Comparison of ENCODE assay signal across 1 cellular context in genomic region chr18:46395795-46396194, GRCh38.
TF ChIP-seq lines count a peak whose summit lies in the region.

No MANE protein-coding gene starts in this region.

TF ChIP-seq in GM23338, 12 proteins besides CTCF, POLR2A, EP300 and RAD21 (continued from another document):
- TF ChIP-seq, protein P1, sequence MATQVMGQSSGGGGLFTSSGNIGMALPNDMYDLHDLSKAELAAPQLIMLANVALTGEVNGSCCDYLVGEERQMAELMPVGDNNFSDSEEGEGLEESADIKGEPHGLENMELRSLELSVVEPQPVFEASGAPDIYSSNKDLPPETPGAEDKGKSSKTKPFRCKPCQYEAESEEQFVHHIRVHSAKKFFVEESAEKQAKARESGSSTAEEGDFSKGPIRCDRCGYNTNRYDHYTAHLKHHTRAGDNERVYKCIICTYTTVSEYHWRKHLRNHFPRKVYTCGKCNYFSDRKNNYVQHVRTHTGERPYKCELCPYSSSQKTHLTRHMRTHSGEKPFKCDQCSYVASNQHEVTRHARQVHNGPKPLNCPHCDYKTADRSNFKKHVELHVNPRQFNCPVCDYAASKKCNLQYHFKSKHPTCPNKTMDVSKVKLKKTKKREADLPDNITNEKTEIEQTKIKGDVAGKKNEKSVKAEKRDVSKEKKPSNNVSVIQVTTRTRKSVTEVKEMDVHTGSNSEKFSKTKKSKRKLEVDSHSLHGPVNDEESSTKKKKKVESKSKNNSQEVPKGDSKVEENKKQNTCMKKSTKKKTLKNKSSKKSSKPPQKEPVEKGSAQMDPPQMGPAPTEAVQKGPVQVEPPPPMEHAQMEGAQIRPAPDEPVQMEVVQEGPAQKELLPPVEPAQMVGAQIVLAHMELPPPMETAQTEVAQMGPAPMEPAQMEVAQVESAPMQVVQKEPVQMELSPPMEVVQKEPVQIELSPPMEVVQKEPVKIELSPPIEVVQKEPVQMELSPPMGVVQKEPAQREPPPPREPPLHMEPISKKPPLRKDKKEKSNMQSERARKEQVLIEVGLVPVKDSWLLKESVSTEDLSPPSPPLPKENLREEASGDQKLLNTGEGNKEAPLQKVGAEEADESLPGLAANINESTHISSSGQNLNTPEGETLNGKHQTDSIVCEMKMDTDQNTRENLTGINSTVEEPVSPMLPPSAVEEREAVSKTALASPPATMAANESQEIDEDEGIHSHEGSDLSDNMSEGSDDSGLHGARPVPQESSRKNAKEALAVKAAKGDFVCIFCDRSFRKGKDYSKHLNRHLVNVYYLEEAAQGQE (IDR thresholded peaks at IDR 0.05; ENCODE audit: unreplicated experiment) = no peak
- TF ChIP-seq ZNF331 (CRISPR knock-in tag; IDR thresholded peaks at IDR 0.05; ENCODE audit: low read depth) (no peak), ZNF114 (CRISPR knock-in tag; IDR thresholded peaks at IDR 0.05) (no peak), EZH2phosphoT487 (IDR thresholded peaks at IDR 0.05; ENCODE audit: unreplicated experiment) (no peak), POLR2AphosphoS5 (IDR thresholded peaks at IDR 0.05; ENCODE audit: low read depth) (no peak)
- TF ChIP-seq, protein P2, sequence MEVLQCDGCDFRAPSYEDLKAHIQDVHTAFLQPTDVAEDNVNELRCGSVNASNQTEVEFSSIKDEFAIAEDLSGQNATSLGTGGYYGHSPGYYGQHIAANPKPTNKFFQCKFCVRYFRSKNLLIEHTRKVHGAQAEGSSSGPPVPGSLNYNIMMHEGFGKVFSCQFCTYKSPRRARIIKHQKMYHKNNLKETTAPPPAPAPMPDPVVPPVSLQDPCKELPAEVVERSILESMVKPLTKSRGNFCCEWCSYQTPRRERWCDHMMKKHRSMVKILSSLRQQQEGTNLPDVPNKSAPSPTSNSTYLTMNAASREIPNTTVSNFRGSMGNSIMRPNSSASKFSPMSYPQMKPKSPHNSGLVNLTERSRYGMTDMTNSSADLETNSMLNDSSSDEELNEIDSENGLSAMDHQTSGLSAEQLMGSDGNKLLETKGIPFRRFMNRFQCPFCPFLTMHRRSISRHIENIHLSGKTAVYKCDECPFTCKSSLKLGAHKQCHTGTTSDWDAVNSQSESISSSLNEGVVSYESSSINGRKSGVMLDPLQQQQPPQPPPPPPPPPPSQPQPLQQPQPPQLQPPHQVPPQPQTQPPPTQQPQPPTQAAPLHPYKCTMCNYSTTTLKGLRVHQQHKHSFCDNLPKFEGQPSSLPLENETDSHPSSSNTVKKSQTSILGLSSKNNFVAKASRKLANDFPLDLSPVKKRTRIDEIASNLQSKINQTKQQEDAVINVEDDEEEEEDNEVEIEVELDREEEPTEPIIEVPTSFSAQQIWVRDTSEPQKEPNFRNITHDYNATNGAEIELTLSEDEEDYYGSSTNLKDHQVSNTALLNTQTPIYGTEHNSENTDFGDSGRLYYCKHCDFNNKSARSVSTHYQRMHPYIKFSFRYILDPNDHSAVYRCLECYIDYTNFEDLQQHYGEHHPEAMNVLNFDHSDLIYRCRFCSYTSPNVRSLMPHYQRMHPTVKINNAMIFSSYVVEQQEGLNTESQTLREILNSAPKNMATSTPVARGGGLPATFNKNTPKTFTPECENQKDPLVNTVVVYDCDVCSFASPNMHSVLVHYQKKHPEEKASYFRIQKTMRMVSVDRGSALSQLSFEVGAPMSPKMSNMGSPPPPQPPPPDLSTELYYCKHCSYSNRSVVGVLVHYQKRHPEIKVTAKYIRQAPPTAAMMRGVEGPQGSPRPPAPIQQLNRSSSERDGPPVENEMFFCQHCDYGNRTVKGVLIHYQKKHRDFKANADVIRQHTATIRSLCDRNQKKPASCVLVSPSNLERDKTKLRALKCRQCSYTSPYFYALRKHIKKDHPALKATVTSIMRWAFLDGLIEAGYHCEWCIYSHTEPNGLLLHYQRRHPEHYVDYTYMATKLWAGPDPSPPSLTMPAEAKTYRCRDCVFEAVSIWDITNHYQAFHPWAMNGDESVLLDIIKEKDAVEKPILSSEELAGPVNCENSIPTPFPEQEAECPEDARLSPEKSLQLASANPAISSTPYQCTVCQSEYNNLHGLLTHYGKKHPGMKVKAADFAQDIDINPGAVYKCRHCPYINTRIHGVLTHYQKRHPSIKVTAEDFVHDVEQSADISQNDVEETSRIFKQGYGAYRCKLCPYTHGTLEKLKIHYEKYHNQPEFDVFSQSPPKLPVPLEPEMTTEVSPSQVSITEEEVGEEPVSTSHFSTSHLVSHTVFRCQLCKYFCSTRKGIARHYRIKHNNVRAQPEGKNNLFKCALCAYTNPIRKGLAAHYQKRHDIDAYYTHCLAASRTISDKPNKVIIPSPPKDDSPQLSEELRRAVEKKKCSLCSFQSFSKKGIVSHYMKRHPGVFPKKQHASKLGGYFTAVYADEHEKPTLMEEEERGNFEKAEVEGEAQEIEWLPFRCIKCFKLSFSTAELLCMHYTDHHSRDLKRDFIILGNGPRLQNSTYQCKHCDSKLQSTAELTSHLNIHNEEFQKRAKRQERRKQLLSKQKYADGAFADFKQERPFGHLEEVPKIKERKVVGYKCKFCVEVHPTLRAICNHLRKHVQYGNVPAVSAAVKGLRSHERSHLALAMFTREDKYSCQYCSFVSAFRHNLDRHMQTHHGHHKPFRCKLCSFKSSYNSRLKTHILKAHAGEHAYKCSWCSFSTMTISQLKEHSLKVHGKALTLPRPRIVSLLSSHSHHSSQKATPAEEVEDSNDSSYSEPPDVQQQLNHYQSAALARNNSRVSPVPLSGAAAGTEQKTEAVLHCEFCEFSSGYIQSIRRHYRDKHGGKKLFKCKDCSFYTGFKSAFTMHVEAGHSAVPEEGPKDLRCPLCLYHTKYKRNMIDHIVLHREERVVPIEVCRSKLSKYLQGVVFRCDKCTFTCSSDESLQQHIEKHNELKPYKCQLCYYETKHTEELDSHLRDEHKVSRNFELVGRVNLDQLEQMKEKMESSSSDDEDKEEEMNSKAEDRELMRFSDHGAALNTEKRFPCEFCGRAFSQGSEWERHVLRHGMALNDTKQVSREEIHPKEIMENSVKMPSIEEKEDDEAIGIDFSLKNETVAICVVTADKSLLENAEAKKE (CRISPR knock-in tag; IDR thresholded peaks at IDR 0.05) = no peak
